15 cellular contexts compared by ENCODE assay signal in genomic region chr4:109009909-109010308, GRCh38.
DNase-seq lines count a peak whose midpoint lies in the region; ATAC-seq and TF ChIP-seq lines count a peak whose summit lies in the region.
"Had no signal": no experiment of that assay in that cellular context is flagged by ENCODE, and none has a peak within 500 bp of the region (broad histone marks: within the 10 kb centered on the region; RNA-seq: fewer than 3 reads in every experiment).

No MANE protein-coding gene starts in this region.

- peak; percentile 6 for DNase-seq in GM04503 (ENCODE audit: low read depth)
- peak; percentile 76 for DNase-seq in NCI-H524 treated with DMSO at 0.1 percent for 48 hours (lab: John Stamatoyannopoulos, UW)
- peak; percentile 57 for DNase-seq in fibroblast of mammary gland (ENCODE audit: low read depth)
- peak; percentile 79 for DNase-seq in skeletal muscle cell (ENCODE audit: low read depth)
- no peak for DNase-seq in mucosa of descending colon
- DNase-seq in NCI-H187 treated with DMSO at 0.1 percent for 48 hours (lab: John Stamatoyannopoulos, UW) = no peak
- DNase-seq in uterus = no peak
- DNase-seq in NCI-H2029 (lab: John Stamatoyannopoulos, UW) = no peak
- DNase-seq: activated gamma-delta T cell, Caco-2, left colon, NCI-H2081 treated with DMSO at 0.1 percent for 48 hours, nephron progenitor cell, PC-9 had no signal

- no peaks in the 10 kb centered on the region for H3K27me3 ChIP-seq in uterus

- H3K36me3 ChIP-seq in mucosa of descending colon (ENCODE audit: low read depth) = no peaks in the 10 kb centered on the region
- no peaks in the 10 kb centered on the region for H3K36me3 ChIP-seq in uterus

- TF ChIP-seq POLR2A in uterus (IDR thresholded peaks at IDR 0.05) = no peak

- no peak for ATAC-seq in mucosa of descending colon
- ATAC-seq: left colon had no signal

- TF ChIP-seq CTCF in fibroblast of mammary gland (conservative IDR thresholded peaks at IDR 0.05; ENCODE audit: control insufficient read depth, insufficient read depth, low read depth, low read length) = no peak
- TF ChIP-seq CTCF in mucosa of descending colon (IDR thresholded peaks at IDR 0.05) = no peak
- no peak for TF ChIP-seq CTCF in uterus (IDR thresholded peaks at IDR 0.05)

- H3K4me1 ChIP-seq in mucosa of descending colon (ENCODE audit: low read depth) (no peaks in the 10 kb centered on the region), uterus (no peaks in the 10 kb centered on the region)
- H3K4me1 ChIP-seq: Caco-2 had no signal

- no peak overlapping the region for H3K27ac ChIP-seq in uterus
- H3K27ac ChIP-seq: PC-9, skin epidermis had no signal

- intact Hi-C loops in mucosa of descending colon (cut with DNase I, micrococcal nuclease) (no loop called here), uterus (cut with DNase I; ENCODE audit: low total_unique reads) (no loop called here)

- H3K9me3 ChIP-seq in mucosa of descending colon (no peaks in the 10 kb centered on the region), uterus (no peaks in the 10 kb centered on the region)
- H3K9me3 ChIP-seq: Caco-2 had no signal

- H3K4me3 ChIP-seq in fibroblast of mammary gland (ENCODE audit: control insufficient read depth, low read depth, low read length) (no peak overlapping the region), skeletal muscle cell (ENCODE audit: low read depth, low read length) (no peak overlapping the region), mucosa of descending colon (no peak overlapping the region), uterus (no peak overlapping the region)
- H3K4me3 ChIP-seq: PC-9, skin epidermis had no signal

Comparison
In these comparisons a context has a peak if more than half of its experiments do, and no peak if none do; other contexts are left out.
1. DNase-seq: peak in GM04503 (single experiment), NCI-H524 treated with DMSO at 0.1 percent for 48 hours (single experiment), fibroblast of mammary gland (single experiment) and skeletal muscle cell (single experiment); none in mucosa of descending colon (0 of 3), NCI-H187 treated with DMSO at 0.1 percent for 48 hours (single experiment), uterus (0 of 2) and NCI-H2029 (single experiment).